In the genomic region with DNA sequence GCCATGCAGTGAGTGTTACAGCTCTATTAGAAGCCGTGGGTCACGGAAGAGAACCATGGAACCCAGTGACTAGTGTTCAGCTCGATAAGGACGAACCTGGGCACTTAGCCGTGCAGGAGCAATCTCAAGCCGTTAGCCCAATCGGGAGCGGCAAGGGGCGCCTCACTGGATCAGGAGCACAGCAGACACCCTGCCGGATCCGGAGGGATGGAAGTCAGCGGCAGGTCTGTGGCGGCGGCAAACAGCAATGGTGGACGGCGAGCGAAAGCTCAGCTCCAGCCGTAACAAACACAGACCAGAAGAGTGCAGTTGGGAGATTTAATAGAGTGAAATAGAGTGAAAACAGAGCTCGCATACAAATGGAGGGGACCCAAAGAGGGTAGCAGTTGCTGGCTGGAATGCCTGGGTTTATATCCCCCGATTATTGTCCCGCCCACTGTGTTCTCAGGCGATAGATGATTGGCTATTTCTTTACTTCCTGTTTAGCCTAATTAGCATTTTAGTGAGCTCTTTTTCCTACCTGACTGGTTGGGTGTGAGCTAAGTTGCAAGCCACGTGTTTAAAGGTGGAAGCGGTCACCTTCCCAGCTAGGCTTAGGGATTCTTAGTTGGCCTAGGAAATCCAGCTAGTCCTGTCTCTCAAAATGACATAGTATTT, we compare ENCODE assay signal across 9 cellular contexts. TPM values are rescaled to one million over a fixed set of nuclear protein-coding genes. Genes with fewer than 3 reads are reported as not detected.
"Had no signal": no experiment of that assay in that cellular context is flagged by ENCODE, and none has a peak within 500 bp of the region (broad histone marks: within the 10 kb centered on the region; RNA-seq: fewer than 3 reads in every experiment).

No MANE protein-coding gene starts in this region.

RNA-seq across cellular contexts. Expression of a gene that starts 25.8 kb away (rescaled TPM):
- total RNA-seq: naive thymus-derived CD8-positive, alpha-beta T cell; natural killer cell treated with Interleukin-12 subunit alpha and Interleukin-12 subunit beta and Interleukin-15 and Interleukin-18, amount 100 ng/mL, for 72 hours; osteocyte; pulmonary artery endothelial cell; right atrium auricular region; smooth muscle cell; suprapubic skin; thoracic aorta; tibial nerve had no signal
- polyA plus RNA-seq: naive thymus-derived CD8-positive, alpha-beta T cell; smooth muscle cell had no signal
